1 cellular context compared by ENCODE assay signal in genomic region chr3:42701371-42702065, GRCh38.
TF ChIP-seq lines count a peak whose summit lies in the region.

No MANE protein-coding gene starts in this region.

TF ChIP-seq in HepG2, 621 proteins besides CTCF, POLR2A, EP300 and RAD21 (continued from another document and continues in another):
- TF ChIP-seq, protein P1, sequence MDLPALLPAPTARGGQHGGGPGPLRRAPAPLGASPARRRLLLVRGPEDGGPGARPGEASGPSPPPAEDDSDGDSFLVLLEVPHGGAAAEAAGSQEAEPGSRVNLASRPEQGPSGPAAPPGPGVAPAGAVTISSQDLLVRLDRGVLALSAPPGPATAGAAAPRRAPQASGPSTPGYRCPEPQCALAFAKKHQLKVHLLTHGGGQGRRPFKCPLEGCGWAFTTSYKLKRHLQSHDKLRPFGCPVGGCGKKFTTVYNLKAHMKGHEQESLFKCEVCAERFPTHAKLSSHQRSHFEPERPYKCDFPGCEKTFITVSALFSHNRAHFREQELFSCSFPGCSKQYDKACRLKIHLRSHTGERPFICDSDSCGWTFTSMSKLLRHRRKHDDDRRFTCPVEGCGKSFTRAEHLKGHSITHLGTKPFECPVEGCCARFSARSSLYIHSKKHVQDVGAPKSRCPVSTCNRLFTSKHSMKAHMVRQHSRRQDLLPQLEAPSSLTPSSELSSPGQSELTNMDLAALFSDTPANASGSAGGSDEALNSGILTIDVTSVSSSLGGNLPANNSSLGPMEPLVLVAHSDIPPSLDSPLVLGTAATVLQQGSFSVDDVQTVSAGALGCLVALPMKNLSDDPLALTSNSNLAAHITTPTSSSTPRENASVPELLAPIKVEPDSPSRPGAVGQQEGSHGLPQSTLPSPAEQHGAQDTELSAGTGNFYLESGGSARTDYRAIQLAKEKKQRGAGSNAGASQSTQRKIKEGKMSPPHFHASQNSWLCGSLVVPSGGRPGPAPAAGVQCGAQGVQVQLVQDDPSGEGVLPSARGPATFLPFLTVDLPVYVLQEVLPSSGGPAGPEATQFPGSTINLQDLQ (CRISPR knock-in tag; IDR thresholded peaks at IDR 0.05), result peak; percentile 71; the same call in 1 of the 2 replicates
- peak; percentile 38; the same call in 1 of the 2 replicates for TF ChIP-seq BCL6 (CRISPR knock-in tag; IDR thresholded peaks at IDR 0.05)
- TF ChIP-seq HOXA7 (CRISPR knock-in tag; IDR thresholded peaks at IDR 0.05), result 0 out of 2 replicates have a peak, but pooled peaks have one; percentile 9
- TF ChIP-seq, protein P2, sequence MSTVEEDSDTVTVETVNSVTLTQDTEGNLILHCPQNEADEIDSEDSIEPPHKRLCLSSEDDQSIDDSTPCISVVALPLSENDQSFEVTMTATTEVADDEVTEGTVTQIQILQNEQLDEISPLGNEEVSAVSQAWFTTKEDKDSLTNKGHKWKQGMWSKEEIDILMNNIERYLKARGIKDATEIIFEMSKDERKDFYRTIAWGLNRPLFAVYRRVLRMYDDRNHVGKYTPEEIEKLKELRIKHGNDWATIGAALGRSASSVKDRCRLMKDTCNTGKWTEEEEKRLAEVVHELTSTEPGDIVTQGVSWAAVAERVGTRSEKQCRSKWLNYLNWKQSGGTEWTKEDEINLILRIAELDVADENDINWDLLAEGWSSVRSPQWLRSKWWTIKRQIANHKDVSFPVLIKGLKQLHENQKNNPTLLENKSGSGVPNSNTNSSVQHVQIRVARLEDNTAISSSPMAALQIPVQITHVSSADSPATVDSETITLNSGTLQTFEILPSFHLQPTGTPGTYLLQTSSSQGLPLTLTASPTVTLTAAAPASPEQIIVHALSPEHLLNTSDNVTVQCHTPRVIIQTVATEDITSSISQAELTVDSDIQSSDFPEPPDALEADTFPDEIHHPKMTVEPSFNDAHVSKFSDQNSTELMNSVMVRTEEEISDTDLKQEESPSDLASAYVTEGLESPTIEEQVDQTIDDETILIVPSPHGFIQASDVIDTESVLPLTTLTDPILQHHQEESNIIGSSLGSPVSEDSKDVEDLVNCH (CRISPR knock-in tag; IDR thresholded peaks at IDR 0.05), result no peak
- peak; percentile 66; the same call in 1 of the 2 replicates for TF ChIP-seq KDM5B (CRISPR knock-in tag; IDR thresholded peaks at IDR 0.05; ENCODE audit: borderline replicate concordance)
- no peak for TF ChIP-seq ATRX (CRISPR knock-in tag; IDR thresholded peaks at IDR 0.05; ENCODE audit: borderline replicate concordance)
- peak; percentile 90 for TF ChIP-seq SALL2 (CRISPR knock-in tag; IDR thresholded peaks at IDR 0.05)
- TF ChIP-seq TBX3 (IDR thresholded peaks at IDR 0.05; ENCODE audit: borderline replicate concordance), result no peak
- no peak for TF ChIP-seq PHB2 (IDR thresholded peaks at IDR 0.05; ENCODE audit: partially characterized antibody)
- no peak for TF ChIP-seq ASH2L (IDR thresholded peaks at IDR 0.05; ENCODE audit: insufficient read length, low read depth, low read length)
- TF ChIP-seq BRF2 (CRISPR knock-in tag; IDR thresholded peaks at IDR 0.05), result no peak
- no peak for TF ChIP-seq NPAS2 (CRISPR knock-in tag; IDR thresholded peaks at IDR 0.05; ENCODE audit: borderline replicate concordance)
- no peak for TF ChIP-seq ZFX (CRISPR knock-in tag; IDR thresholded peaks at IDR 0.05; ENCODE audit: low read depth)
- peak; percentile 49; the same call in 1 of the 2 replicates for TF ChIP-seq SMYD3 (CRISPR knock-in tag; IDR thresholded peaks at IDR 0.05)
- TF ChIP-seq KMT2A (CRISPR knock-in tag; IDR thresholded peaks at IDR 0.05), result no peak
- TF ChIP-seq ZNF713 (CRISPR knock-in tag; IDR thresholded peaks at IDR 0.05), result no peak
- TF ChIP-seq ELF3 (CRISPR knock-in tag; IDR thresholded peaks at IDR 0.05), result peak; percentile 65
- TF ChIP-seq HDAC6 (IDR thresholded peaks at IDR 0.05; ENCODE audit: low read depth, low read length), result no peak
- no peak for TF ChIP-seq ZKSCAN5 (CRISPR knock-in tag; IDR thresholded peaks at IDR 0.05)
- no peak for TF ChIP-seq AFF4 (CRISPR knock-in tag; IDR thresholded peaks at IDR 0.05)
- peak; percentile 94 for TF ChIP-seq KDM4B (CRISPR knock-in tag; IDR thresholded peaks at IDR 0.05)
- TF ChIP-seq BCL3 (CRISPR knock-in tag; IDR thresholded peaks at IDR 0.05), result peak; percentile 87
- TF ChIP-seq PCBP1 (IDR thresholded peaks at IDR 0.05; ENCODE audit: borderline replicate concordance, low read depth, low read length), result no peak
- TF ChIP-seq SMAD1 (CRISPR knock-in tag; IDR thresholded peaks at IDR 0.05; ENCODE audit: borderline replicate concordance, low read depth), result no peak
- TF ChIP-seq ZNF333 (CRISPR knock-in tag; IDR thresholded peaks at IDR 0.05; ENCODE audit: borderline replicate concordance), result peak; percentile 57; the same call in 1 of the 2 replicates
- 0 out of 2 replicates have a peak, but pooled peaks have one; percentile 22 for TF ChIP-seq ZC3H13 (CRISPR knock-in tag; IDR thresholded peaks at IDR 0.05)
- no peak for TF ChIP-seq BHLHE40 (IDR thresholded peaks at IDR 0.05; ENCODE audit: low read length)
- peak; percentile 76 for TF ChIP-seq REPIN1 (CRISPR knock-in tag; IDR thresholded peaks at IDR 0.05; ENCODE audit: borderline replicate concordance, low read depth)
- TF ChIP-seq ZBTB8A (CRISPR knock-in tag; IDR thresholded peaks at IDR 0.05; ENCODE audit: borderline replicate concordance, low read depth), result no peak
- no peak for TF ChIP-seq ZNF691 (CRISPR knock-in tag; IDR thresholded peaks at IDR 0.05; ENCODE audit: borderline replicate concordance, low read depth)
- 0 out of 2 replicates have a peak, but pooled peaks have one; percentile 60 for TF ChIP-seq ZNF780A (CRISPR knock-in tag; IDR thresholded peaks at IDR 0.05)
- TF ChIP-seq ZNF382 (CRISPR knock-in tag; IDR thresholded peaks at IDR 0.05; ENCODE audit: borderline replicate concordance), result no peak
- no peak for TF ChIP-seq ZNF329 (CRISPR knock-in tag; IDR thresholded peaks at IDR 0.05; ENCODE audit: low read depth)
- TF ChIP-seq, protein P3, sequence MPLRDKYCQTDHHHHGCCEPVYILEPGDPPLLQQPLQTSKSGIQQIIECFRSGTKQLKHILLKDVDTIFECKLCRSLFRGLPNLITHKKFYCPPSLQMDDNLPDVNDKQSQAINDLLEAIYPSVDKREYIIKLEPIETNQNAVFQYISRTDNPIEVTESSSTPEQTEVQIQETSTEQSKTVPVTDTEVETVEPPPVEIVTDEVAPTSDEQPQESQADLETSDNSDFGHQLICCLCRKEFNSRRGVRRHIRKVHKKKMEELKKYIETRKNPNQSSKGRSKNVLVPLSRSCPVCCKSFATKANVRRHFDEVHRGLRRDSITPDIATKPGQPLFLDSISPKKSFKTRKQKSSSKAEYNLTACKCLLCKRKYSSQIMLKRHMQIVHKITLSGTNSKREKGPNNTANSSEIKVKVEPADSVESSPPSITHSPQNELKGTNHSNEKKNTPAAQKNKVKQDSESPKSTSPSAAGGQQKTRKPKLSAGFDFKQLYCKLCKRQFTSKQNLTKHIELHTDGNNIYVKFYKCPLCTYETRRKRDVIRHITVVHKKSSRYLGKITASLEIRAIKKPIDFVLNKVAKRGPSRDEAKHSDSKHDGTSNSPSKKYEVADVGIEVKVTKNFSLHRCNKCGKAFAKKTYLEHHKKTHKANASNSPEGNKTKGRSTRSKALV (CRISPR knock-in tag; IDR thresholded peaks at IDR 0.05), result peak; percentile 67; the same call in 1 of the 2 replicates
- TF ChIP-seq, protein P4, sequence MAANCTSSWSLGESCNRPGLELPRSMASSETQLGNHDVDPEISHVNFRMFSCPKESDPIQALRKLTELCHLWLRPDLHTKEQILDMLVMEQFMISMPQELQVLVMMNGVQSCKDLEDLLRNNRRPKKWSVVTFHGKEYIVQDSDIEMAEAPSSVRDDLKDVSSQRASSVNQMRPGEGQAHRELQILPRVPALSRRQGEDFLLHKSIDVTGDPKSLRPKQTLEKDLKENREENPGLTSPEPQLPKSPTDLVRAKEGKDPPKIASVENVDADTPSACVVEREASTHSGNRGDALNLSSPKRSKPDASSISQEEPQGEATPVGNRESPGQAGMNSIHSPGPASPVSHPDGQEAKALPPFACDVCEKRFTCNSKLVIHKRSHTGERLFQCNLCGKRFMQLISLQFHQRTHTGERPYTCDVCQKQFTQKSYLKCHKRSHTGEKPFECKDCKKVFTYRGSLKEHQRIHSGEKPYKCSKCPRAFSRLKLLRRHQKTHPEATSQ (CRISPR knock-in tag; IDR thresholded peaks at IDR 0.05; ENCODE audit: borderline replicate concordance), result peak; percentile 83; the same call in 1 of the 2 replicates
- TF ChIP-seq SRSF4 (IDR thresholded peaks at IDR 0.05; ENCODE audit: low read depth, low read length, poor library complexity, severe bottlenecking), result no peak
- TF ChIP-seq, protein P5, sequence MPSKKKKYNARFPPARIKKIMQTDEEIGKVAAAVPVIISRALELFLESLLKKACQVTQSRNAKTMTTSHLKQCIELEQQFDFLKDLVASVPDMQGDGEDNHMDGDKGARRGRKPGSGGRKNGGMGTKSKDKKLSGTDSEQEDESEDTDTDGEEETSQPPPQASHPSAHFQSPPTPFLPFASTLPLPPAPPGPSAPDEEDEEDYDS (CRISPR knock-in tag; IDR thresholded peaks at IDR 0.05), result peak; percentile 58
